ENCODE assay signal across 1 cellular context in the genomic region with DNA sequence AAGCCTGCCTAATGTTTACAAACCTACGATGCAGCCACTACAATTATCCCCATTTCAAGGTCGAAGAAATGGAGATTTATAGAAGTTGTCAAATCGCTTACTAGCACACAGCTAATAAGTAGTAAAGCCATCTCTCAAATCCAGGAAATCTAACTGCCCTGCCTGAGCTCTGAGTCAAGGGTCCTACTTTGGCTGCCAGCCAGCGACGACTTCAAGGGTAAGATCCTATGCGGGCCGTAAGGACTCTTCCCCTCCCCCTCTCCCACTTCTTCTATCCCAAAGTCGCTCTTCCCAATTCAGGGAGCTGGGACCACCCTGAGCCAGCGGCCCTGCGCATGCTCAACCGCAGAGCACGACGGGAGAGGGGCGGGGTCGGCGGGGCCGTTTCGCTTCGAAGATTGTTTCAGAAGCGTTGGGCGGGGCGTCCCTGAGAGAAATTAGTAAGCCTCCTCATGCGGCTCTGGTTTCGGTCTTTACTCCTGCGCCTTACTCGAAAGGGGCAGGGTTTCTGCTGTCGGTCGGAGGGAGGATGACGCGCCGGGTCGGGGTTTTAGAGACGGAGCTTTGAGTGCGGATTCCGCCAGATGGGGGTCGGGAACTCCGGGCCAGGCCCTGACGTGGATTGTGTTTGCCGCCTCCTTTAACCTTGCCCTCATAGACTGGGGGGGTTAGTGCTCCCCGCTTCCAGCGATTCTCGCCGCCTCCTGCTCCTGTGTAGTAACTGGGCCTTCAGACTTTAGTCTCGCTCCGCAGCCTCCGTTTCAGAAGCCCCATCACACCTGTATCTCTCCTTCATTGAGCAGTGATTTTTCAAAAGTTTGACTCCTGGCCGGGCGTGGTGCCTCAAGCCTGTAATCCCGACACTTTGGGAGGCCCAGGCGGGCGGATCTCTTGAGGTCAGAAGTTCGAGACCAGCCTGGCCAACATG.
TF ChIP-seq lines count a peak whose summit lies in the region.

A gene (plus strand): TSS at position 383 of the 928 bp plus-strand sequence. CDS start 14,603 bp downstream, outside the sequence.

TF ChIP-seq in neural cell, 6 proteins besides CTCF, POLR2A, EP300 and RAD21 (continued from another document):
- no peak for TF ChIP-seq SMC3 (conservative IDR thresholded peaks at IDR 0.05; ENCODE audit: poor library complexity)
